Comparison of ENCODE assay signal across 8 cellular contexts in the genomic region with DNA sequence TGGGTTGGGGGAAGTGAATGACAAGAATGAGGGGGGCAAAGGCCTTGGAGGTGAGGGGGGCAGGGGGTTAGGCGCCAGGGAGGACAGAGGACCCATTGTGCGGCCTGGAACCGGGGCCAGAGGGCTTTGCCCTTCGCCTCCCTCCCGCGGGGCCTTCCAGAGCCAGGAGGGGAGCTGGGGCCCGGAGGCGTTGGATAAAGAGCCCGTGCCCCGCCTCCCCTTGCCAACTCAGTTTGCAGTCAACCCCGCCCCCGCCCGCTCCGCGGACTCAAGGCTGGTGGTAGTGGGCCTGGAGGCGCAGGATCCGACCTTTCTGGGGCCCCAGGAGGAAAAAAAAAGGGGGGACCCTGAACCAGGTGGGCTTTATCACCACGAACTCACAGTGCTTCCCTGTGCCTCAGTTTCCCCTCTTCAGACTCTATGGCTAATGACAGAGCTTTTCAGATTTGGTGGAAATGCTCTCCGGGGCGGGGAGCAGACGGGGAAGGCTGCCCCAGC. TPM values are rescaled to one million over a fixed set of nuclear protein-coding genes. Genes with fewer than 3 reads are reported as not detected.
DNase-seq lines count a peak whose midpoint lies in the region; ATAC-seq and TF ChIP-seq lines count a peak whose summit lies in the region.

No MANE protein-coding gene starts in this region.

- H3K4me1 ChIP-seq in cardiac muscle cell (ENCODE audit: low read depth) (peaks cover 3% of the 10 kb centered on the region), rectal smooth muscle tissue (ENCODE audit: control insufficient read depth, insufficient read depth, low read length) (peaks cover 5% of the 10 kb centered on the region)

- H3K36me3 ChIP-seq in H7 (replicated peaks; ENCODE audit: control insufficient read depth, insufficient read depth, low read length) (no peaks in the 10 kb centered on the region), cardiac muscle cell (no peaks in the 10 kb centered on the region), rectal smooth muscle tissue (ENCODE audit: control insufficient read depth, insufficient read depth, low read length) (no peaks in the 10 kb centered on the region)

- H3K27me3 ChIP-seq in H7 (ENCODE audit: control insufficient read depth, insufficient read depth, low read length): peaks cover 40% of the 10 kb centered on the region
- peaks cover 13% of the 10 kb centered on the region for H3K27me3 ChIP-seq in cardiac muscle cell
- no peaks in the 10 kb centered on the region for H3K27me3 ChIP-seq in rectal smooth muscle tissue (ENCODE audit: control insufficient read depth, insufficient read depth, low read length)

- ATAC-seq in GM18520 (IDR thresholded peaks at IDR 0.05; ENCODE audit: unreplicated experiment) (no peak), GM19463 (IDR thresholded peaks at IDR 0.05; ENCODE audit: unreplicated experiment) (no peak)

- H3K9ac ChIP-seq in rectal smooth muscle tissue (ENCODE audit: low read length): no peak overlapping the region

- H3K9me3 ChIP-seq in cardiac muscle cell (ENCODE audit: low read depth): no peaks in the 10 kb centered on the region

- H3K27ac ChIP-seq in cardiac muscle cell: no peak overlapping the region
- H3K27ac ChIP-seq in rectal smooth muscle tissue (ENCODE audit: low read depth, low read length): no peak overlapping the region

- no peak for TF ChIP-seq CTCF in cardiac muscle cell (IDR thresholded peaks at IDR 0.05; ENCODE audit: low read depth, low read length)

- DNase-seq in H7: peak; percentile 93
- peak; percentile 13 for DNase-seq in activated T-cell treated with anti-CD3 and anti-CD28 coated beads for 48 hours (ENCODE audit: low read depth)
- peak; percentile 75 to 77 for DNase-seq in cardiac muscle cell (ENCODE audit: low read depth in 1 of 2, low spot score in 1 of 2)
- no peak for DNase-seq in NCI-H1694 treated with DMSO at 0.1 percent for 48 hours (lab: John Stamatoyannopoulos, UW)
- no peak for DNase-seq in SKM-1 (lab: John Stamatoyannopoulos, UW; ENCODE audit: unreplicated experiment)

- H3K4me3 ChIP-seq in H7 (ENCODE audit: insufficient read depth, low read depth, low read length): peak overlapping the region; percentile 63
- H3K4me3 ChIP-seq in cardiac muscle cell: peak overlapping the region; percentile 39
- peak overlapping the region; percentile 68 for H3K4me3 ChIP-seq in rectal smooth muscle tissue (ENCODE audit: low read length)

RNA-seq across cellular contexts. Expression of gene SPHK1, which starts 2.1 kb away (rescaled TPM):
- total RNA-seq in H7 (2014; rRNA removed; shearing (Covaris generic)): 1.9 and 4.8 TPM in 2 replicates
- 19.4 and 24.3 TPM in 2 replicates for total RNA-seq in cardiac muscle cell
- 14.3 and 18.7 TPM in 2 replicates for polyA plus RNA-seq in cardiac muscle cell

RNA-seq across cellular contexts. Expression of gene PRPSAP1, which starts 28.6 kb away (rescaled TPM):
- 51.9 and 56.8 TPM in 2 replicates for total RNA-seq in H7 (2014; rRNA removed; shearing (Covaris generic))
- total RNA-seq in cardiac muscle cell: 59.5 and 63.5 TPM in 2 replicates
- 80.4 and 114 TPM in 2 replicates for polyA plus RNA-seq in cardiac muscle cell

Comparison
In these comparisons a context has a peak if more than half of its experiments do, and no peak if none do; other contexts are left out.
1. DNase-seq: peak in H7 (single experiment), activated T-cell treated with anti-CD3 and anti-CD28 coated beads for 48 hours (single experiment) and cardiac muscle cell (2 of 2); none in NCI-H1694 treated with DMSO at 0.1 percent for 48 hours (single experiment) and SKM-1 (single experiment).
2. Peak in every context shown above with its lines, with median percentiles within 50 percentile points of each other: H3K4me3 ChIP-seq.